In the genomic region with DNA sequence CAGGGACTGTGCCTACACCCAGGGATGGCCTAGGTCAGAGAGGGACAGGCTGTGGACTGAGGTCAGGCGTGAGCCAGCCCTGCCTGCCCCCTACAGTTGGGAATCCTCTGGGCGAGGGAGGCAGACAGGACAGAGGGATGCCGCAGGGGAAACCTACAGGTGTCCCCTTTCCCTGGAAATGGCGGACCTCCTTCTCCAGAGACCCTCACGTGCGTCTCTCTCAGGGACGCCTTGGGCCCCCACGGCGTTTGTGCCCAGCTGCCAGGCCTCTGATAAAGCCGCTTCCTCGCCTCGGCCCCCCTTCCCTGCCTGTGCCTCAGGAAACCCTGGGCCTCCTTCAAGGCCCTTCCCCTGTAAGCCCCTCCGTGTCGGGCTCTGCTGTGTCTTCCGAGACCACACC, we compare ENCODE assay signal across 7 cellular contexts.
DNase-seq lines count a peak whose midpoint lies in the region; ATAC-seq and TF ChIP-seq lines count a peak whose summit lies in the region.

No MANE protein-coding gene starts in this region.

- H3K27ac ChIP-seq in Peyer's patch (peak overlapping the region; percentile 78 to 94 (median 87)), breast epithelium (peak overlapping the region; percentile 89 to 97), mesodermal cell (ENCODE audit: low read depth, low read length, severe bottlenecking) (peak overlapping the region; percentile 88), thoracic aorta (peak overlapping the region; percentile 83 to 94)

- H3K9me3 Mint-ChIP-seq in progenitor cell of endocrine pancreas (ENCODE audit: low read depth): no peaks in the 10 kb centered on the region

- no peak for TF ChIP-seq CTCF in Peyer's patch (IDR thresholded peaks at IDR 0.05)
- TF ChIP-seq CTCF in breast epithelium (IDR thresholded peaks at IDR 0.05): no peak
- no peak for TF ChIP-seq CTCF in thoracic aorta (IDR thresholded peaks at IDR 0.05)
- TF ChIP-seq CTCF in progenitor cell of endocrine pancreas (IDR thresholded peaks at IDR 0.05; ENCODE audit: unreplicated experiment): no peak

- 94 to 96% methylated on average over 15 of the region's 15 CpGs for WGBS in mesodermal cell (ENCODE audit: insufficient coverage in 2 of 2), 2 experiments

- H3K27me3 ChIP-seq in Peyer's patch (no peaks in the 10 kb centered on the region), breast epithelium (no peaks in the 10 kb centered on the region), thoracic aorta (replicated peaks; ENCODE audit: insufficient read depth) (no peaks in the 10 kb centered on the region)

- ATAC-seq in thoracic aorta (ENCODE audit: insufficient number of reproducible peaks, low FRiP score, low read depth): no peak

- intact Hi-C loops in breast epithelium (cut with DNase I; ENCODE audit: low total_unique reads): loop anchor here (10.0 kb wide), 1 partner anchor 279 kb away; no protein-coding TSS in a partner anchor

- TF ChIP-seq POLR2A in Peyer's patch (IDR thresholded peaks at IDR 0.05) (no peak), breast epithelium (IDR thresholded peaks at IDR 0.05) (no peak)

- peaks cover 9% of the 10 kb centered on the region for H3K4me1 Mint-ChIP-seq in progenitor cell of endocrine pancreas (ENCODE audit: low read depth)

- no peaks in the 10 kb centered on the region for H3K36me3 ChIP-seq in Peyer's patch
- H3K36me3 ChIP-seq in breast epithelium: no peaks in the 10 kb centered on the region
- no peaks in the 10 kb centered on the region for H3K36me3 ChIP-seq in mesodermal cell (ENCODE audit: control insufficient read depth, insufficient read depth, low read length)
- no peaks in the 10 kb centered on the region for H3K36me3 ChIP-seq in thoracic aorta

- H3K27me3 Mint-ChIP-seq in progenitor cell of endocrine pancreas: peaks cover 5% of the 10 kb centered on the region

- peak overlapping the region; percentile 30 to 54 (median 47) for H3K4me3 ChIP-seq in Peyer's patch
- H3K4me3 ChIP-seq in breast epithelium: peak overlapping the region; percentile 33 to 74 (median 46)
- no peak overlapping the region for H3K4me3 ChIP-seq in mesodermal cell (ENCODE audit: extremely low read depth, insufficient read depth, low read length, poor library complexity, severe bottlenecking)
- peak overlapping the region; percentile 73 for H3K4me3 ChIP-seq in thoracic aorta

- H3K4me1 ChIP-seq in Peyer's patch: peaks cover 0 to 21% (median 6%) of the 10 kb centered on the region in 4 donors
- peaks cover 7 to 15% of the 10 kb centered on the region in 2 donors for H3K4me1 ChIP-seq in breast epithelium
- peaks cover 46% of the 10 kb centered on the region for H3K4me1 ChIP-seq in mesodermal cell (ENCODE audit: control insufficient read depth, insufficient read depth, low read length, poor library complexity, severe bottlenecking)
- peaks cover 22 to 40% of the 10 kb centered on the region in 2 donors for H3K4me1 ChIP-seq in thoracic aorta (ENCODE audit: control insufficient read depth in 1 of 2, low read depth in 2 of 2)

- DNase-seq in Peyer's patch (no peak), breast epithelium (ENCODE audit: low spot score in 2 of 2) (no peak), thoracic aorta (ENCODE audit: low spot score) (no peak), progenitor cell of endocrine pancreas (ENCODE audit: low spot score, unreplicated experiment) (no peak), RPMI8226 (no peak)
- DNase-seq in central memory CD4-positive, alpha-beta T cell: no peak

- H3K36me3 Mint-ChIP-seq in progenitor cell of endocrine pancreas (ENCODE audit: insufficient read depth): no peaks in the 10 kb centered on the region

- H3K4me3 Mint-ChIP-seq in progenitor cell of endocrine pancreas (ENCODE audit: low read depth): no peak overlapping the region

- H3K9me3 ChIP-seq in Peyer's patch (no peaks in the 10 kb centered on the region), breast epithelium (no peaks in the 10 kb centered on the region), mesodermal cell (ENCODE audit: control insufficient read depth, low read length) (no peaks in the 10 kb centered on the region), thoracic aorta (no peaks in the 10 kb centered on the region)

- no peak overlapping the region for H3K27ac Mint-ChIP-seq in progenitor cell of endocrine pancreas
